In genomic region chr2:231663458-231664290, GRCh38 we compare ENCODE assay signal across 2 cellular contexts.
TF ChIP-seq lines count a peak whose summit lies in the region.

No MANE protein-coding gene starts in this region.

TF ChIP-seq in HCT116, 20 proteins besides CTCF, POLR2A, EP300 and RAD21:
- TF ChIP-seq, protein P1, sequence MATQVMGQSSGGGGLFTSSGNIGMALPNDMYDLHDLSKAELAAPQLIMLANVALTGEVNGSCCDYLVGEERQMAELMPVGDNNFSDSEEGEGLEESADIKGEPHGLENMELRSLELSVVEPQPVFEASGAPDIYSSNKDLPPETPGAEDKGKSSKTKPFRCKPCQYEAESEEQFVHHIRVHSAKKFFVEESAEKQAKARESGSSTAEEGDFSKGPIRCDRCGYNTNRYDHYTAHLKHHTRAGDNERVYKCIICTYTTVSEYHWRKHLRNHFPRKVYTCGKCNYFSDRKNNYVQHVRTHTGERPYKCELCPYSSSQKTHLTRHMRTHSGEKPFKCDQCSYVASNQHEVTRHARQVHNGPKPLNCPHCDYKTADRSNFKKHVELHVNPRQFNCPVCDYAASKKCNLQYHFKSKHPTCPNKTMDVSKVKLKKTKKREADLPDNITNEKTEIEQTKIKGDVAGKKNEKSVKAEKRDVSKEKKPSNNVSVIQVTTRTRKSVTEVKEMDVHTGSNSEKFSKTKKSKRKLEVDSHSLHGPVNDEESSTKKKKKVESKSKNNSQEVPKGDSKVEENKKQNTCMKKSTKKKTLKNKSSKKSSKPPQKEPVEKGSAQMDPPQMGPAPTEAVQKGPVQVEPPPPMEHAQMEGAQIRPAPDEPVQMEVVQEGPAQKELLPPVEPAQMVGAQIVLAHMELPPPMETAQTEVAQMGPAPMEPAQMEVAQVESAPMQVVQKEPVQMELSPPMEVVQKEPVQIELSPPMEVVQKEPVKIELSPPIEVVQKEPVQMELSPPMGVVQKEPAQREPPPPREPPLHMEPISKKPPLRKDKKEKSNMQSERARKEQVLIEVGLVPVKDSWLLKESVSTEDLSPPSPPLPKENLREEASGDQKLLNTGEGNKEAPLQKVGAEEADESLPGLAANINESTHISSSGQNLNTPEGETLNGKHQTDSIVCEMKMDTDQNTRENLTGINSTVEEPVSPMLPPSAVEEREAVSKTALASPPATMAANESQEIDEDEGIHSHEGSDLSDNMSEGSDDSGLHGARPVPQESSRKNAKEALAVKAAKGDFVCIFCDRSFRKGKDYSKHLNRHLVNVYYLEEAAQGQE (IDR thresholded peaks at IDR 0.05; ENCODE audit: low read depth): no peak
- no peak for TF ChIP-seq TCF7L2 (IDR thresholded peaks at IDR 0.05; ENCODE audit: borderline replicate concordance, extremely low read depth, insufficient read depth, insufficient read length)
- TF ChIP-seq ZFX (IDR thresholded peaks at IDR 0.05): no peak
- TF ChIP-seq MAX (IDR thresholded peaks at IDR 0.05): no peak
- no peak for TF ChIP-seq CEBPB (IDR thresholded peaks at IDR 0.05; ENCODE audit: low read depth)
- no peak for TF ChIP-seq SRF (IDR thresholded peaks at IDR 0.05; ENCODE audit: low read depth)
- no peak for TF ChIP-seq FOSL1 (IDR thresholded peaks at IDR 0.05; ENCODE audit: low read depth)
- no peak for TF ChIP-seq EZH2phosphoT487 (IDR thresholded peaks at IDR 0.05; ENCODE audit: borderline replicate concordance)
- TF ChIP-seq ZNF274 (IDR thresholded peaks at IDR 0.05; ENCODE audit: low read depth, low read length): no peak
- no peak for TF ChIP-seq SP1 (IDR thresholded peaks at IDR 0.05; ENCODE audit: low read depth)
- TF ChIP-seq ZBTB33 (IDR thresholded peaks at IDR 0.05; ENCODE audit: extremely low read depth, insufficient replicate concordance, low read length): no peak
- TF ChIP-seq SIN3A (IDR thresholded peaks at IDR 0.05; ENCODE audit: low read depth): no peak
- no peak for TF ChIP-seq JUND (IDR thresholded peaks at IDR 0.05)
- no peak for TF ChIP-seq CBX3 (IDR thresholded peaks at IDR 0.05; ENCODE audit: low read depth)
- no peak for TF ChIP-seq EZH2 (IDR thresholded peaks at IDR 0.05)
- TF ChIP-seq ATF3 (IDR thresholded peaks at IDR 0.05): no peak
- no peak for TF ChIP-seq ELF1 (IDR thresholded peaks at IDR 0.05; ENCODE audit: borderline replicate concordance, low read depth)
- TF ChIP-seq POLR2AphosphoS5 (IDR thresholded peaks at IDR 0.05; ENCODE audit: low read depth, low read length): no peak

TF ChIP-seq in GM12878, 131 proteins besides CTCF, POLR2A, EP300 and RAD21 (continues in another document):
- TF ChIP-seq MYB (IDR thresholded peaks at IDR 0.05; ENCODE audit: borderline replicate concordance, low read depth, low read length) (no peak), IKZF2 (IDR thresholded peaks at IDR 0.05) (peak in 1 of 2 experiments; percentile 4; a peak in 2 of 4 replicates), ZBTB33 (IDR thresholded peaks at IDR 0.05) (peak; percentile 70; the same call in 1 of the 2 replicates), BHLHE40 (IDR thresholded peaks at IDR 0.05; ENCODE audit: borderline replicate concordance in 1 of 2, low read depth in 2 of 2, low read length in 1 of 2) (peak in 1 of 2 experiments; percentile 41; a peak in 1 of 4 replicates), YY1 (IDR thresholded peaks at IDR 0.05; ENCODE audit: low read depth, low read length) (no peak), IKZF1 (conservative IDR thresholded peaks at IDR 0.05) (peak; percentile 64; the same call in 1 of the 2 replicates), RBBP5 (conservative IDR thresholded peaks at IDR 0.05) (no peak), PAX5 (IDR thresholded peaks at IDR 0.05; ENCODE audit: borderline replicate concordance, low read depth, low read length) (peak; percentile 54; the same call in 1 of the 2 replicates), ASH2L (IDR thresholded peaks at IDR 0.05; ENCODE audit: borderline replicate concordance, low read depth) (no peak), ZZZ3 (IDR thresholded peaks at IDR 0.05; ENCODE audit: control insufficient read depth, insufficient read length, low read depth) (no peak), BRCA1 (IDR thresholded peaks at IDR 0.05; ENCODE audit: low read depth, low read length) (no peak), BACH1 (IDR thresholded peaks at IDR 0.05; ENCODE audit: borderline replicate concordance) (no peak), CBX5 (IDR thresholded peaks at IDR 0.05; ENCODE audit: low read depth) (no peak), TCF12 (IDR thresholded peaks at IDR 0.05; ENCODE audit: low read depth, low read length) (peak; percentile 22; the same call in 1 of the 2 replicates), FOS (IDR thresholded peaks at IDR 0.05; ENCODE audit: borderline replicate concordance, extremely low read depth, insufficient read length) (no peak)
- TF ChIP-seq, protein P2, sequence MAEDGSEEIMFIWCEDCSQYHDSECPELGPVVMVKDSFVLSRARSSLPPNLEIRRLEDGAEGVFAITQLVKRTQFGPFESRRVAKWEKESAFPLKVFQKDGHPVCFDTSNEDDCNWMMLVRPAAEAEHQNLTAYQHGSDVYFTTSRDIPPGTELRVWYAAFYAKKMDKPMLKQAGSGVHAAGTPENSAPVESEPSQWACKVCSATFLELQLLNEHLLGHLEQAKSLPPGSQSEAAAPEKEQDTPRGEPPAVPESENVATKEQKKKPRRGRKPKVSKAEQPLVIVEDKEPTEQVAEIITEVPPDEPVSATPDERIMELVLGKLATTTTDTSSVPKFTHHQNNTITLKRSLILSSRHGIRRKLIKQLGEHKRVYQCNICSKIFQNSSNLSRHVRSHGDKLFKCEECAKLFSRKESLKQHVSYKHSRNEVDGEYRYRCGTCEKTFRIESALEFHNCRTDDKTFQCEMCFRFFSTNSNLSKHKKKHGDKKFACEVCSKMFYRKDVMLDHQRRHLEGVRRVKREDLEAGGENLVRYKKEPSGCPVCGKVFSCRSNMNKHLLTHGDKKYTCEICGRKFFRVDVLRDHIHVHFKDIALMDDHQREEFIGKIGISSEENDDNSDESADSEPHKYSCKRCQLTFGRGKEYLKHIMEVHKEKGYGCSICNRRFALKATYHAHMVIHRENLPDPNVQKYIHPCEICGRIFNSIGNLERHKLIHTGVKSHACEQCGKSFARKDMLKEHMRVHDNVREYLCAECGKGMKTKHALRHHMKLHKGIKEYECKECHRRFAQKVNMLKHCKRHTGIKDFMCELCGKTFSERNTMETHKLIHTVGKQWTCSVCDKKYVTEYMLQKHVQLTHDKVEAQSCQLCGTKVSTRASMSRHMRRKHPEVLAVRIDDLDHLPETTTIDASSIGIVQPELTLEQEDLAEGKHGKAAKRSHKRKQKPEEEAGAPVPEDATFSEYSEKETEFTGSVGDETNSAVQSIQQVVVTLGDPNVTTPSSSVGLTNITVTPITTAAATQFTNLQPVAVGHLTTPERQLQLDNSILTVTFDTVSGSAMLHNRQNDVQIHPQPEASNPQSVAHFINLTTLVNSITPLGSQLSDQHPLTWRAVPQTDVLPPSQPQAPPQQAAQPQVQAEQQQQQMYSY (CRISPR knock-in tag; IDR thresholded peaks at IDR 0.05): 0 out of 2 replicates have a peak, but pooled peaks have one; percentile 53
- TF ChIP-seq, protein P3, sequence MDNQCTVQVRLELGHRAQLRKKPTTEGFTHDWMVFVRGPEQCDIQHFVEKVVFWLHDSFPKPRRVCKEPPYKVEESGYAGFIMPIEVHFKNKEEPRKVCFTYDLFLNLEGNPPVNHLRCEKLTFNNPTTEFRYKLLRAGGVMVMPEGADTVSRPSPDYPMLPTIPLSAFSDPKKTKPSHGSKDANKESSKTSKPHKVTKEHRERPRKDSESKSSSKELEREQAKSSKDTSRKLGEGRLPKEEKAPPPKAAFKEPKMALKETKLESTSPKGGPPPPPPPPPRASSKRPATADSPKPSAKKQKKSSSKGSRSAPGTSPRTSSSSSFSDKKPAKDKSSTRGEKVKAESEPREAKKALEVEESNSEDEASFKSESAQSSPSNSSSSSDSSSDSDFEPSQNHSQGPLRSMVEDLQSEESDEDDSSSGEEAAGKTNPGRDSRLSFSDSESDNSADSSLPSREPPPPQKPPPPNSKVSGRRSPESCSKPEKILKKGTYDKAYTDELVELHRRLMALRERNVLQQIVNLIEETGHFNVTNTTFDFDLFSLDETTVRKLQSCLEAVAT (IDR thresholded peaks at IDR 0.05): peak; percentile 99
- TF ChIP-seq, protein P1 (IDR thresholded peaks at IDR 0.05; ENCODE audit: low read depth, low read length): no peak
- TF ChIP-seq, protein P4, sequence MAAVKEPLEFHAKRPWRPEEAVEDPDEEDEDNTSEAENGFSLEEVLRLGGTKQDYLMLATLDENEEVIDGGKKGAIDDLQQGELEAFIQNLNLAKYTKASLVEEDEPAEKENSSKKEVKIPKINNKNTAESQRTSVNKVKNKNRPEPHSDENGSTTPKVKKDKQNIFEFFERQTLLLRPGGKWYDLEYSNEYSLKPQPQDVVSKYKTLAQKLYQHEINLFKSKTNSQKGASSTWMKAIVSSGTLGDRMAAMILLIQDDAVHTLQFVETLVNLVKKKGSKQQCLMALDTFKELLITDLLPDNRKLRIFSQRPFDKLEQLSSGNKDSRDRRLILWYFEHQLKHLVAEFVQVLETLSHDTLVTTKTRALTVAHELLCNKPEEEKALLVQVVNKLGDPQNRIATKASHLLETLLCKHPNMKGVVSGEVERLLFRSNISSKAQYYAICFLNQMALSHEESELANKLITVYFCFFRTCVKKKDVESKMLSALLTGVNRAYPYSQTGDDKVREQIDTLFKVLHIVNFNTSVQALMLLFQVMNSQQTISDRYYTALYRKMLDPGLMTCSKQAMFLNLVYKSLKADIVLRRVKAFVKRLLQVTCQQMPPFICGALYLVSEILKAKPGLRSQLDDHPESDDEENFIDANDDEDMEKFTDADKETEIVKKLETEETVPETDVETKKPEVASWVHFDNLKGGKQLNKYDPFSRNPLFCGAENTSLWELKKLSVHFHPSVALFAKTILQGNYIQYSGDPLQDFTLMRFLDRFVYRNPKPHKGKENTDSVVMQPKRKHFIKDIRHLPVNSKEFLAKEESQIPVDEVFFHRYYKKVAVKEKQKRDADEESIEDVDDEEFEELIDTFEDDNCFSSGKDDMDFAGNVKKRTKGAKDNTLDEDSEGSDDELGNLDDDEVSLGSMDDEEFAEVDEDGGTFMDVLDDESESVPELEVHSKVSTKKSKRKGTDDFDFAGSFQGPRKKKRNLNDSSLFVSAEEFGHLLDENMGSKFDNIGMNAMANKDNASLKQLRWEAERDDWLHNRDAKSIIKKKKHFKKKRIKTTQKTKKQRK (IDR thresholded peaks at IDR 0.05; ENCODE audit: low read depth, low read length): no peak
- TF ChIP-seq, protein P5, sequence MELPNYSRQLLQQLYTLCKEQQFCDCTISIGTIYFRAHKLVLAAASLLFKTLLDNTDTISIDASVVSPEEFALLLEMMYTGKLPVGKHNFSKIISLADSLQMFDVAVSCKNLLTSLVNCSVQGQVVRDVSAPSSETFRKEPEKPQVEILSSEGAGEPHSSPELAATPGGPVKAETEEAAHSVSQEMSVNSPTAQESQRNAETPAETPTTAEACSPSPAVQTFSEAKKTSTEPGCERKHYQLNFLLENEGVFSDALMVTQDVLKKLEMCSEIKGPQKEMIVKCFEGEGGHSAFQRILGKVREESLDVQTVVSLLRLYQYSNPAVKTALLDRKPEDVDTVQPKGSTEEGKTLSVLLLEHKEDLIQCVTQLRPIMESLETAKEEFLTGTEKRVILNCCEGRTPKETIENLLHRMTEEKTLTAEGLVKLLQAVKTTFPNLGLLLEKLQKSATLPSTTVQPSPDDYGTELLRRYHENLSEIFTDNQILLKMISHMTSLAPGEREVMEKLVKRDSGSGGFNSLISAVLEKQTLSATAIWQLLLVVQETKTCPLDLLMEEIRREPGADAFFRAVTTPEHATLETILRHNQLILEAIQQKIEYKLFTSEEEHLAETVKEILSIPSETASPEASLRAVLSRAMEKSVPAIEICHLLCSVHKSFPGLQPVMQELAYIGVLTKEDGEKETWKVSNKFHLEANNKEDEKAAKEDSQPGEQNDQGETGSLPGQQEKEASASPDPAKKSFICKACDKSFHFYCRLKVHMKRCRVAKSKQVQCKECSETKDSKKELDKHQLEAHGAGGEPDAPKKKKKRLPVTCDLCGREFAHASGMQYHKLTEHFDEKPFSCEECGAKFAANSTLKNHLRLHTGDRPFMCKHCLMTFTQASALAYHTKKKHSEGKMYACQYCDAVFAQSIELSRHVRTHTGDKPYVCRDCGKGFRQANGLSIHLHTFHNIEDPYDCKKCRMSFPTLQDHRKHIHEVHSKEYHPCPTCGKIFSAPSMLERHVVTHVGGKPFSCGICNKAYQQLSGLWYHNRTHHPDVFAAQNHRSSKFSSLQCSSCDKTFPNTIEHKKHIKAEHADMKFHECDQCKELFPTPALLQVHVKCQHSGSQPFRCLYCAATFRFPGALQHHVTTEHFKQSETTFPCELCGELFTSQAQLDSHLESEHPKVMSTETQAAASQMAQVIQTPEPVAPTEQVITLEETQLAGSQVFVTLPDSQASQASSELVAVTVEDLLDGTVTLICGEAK (IDR thresholded peaks at IDR 0.05; ENCODE audit: borderline replicate concordance): peak; percentile 42; the same call in 1 of the 2 replicates
